13 cellular contexts compared by ENCODE assay signal in the genomic region with DNA sequence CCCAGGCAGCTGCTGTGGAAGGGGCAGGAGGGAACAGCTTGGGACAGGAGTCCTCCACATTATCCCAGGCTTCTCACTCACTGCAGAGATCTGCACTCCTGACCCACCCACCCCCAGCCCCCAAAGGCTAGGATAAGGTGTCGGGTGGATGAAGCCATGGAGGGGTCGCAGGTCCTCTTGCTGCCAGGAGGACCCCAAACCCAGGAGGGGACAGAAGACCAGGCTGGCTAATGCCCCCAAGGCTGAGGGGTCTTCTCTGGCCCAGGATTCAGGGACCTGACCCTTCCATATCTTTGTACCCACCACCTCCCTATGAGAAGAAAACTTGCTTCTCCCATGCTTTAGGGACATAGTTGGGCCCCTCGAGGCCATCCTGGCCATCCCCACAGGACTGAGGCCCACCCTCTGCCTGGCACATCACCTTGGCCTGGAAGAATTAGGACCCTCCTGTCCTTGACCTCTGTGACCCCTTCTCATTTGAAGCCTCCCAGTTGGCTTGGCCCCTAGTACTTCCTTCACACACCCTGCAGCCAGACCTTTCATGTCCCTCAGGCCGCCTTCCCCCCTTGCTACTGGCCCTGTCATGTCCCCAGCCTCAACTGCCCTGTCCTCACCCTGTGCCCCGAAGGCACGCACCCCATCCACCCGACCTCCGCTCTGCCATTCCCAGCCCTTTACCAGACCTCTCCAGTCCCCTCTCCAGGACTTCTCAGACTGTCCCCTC. TPM values are rescaled to one million over a fixed set of nuclear protein-coding genes. Genes with fewer than 3 reads are reported as not detected.
"Had no signal": no experiment of that assay in that cellular context is flagged by ENCODE, and none has a peak within 500 bp of the region (broad histone marks: within the 10 kb centered on the region; RNA-seq: fewer than 3 reads in every experiment).

No MANE protein-coding gene starts in this region.

- ATAC-seq: naive thymus-derived CD4-positive, alpha-beta T cell; T-cell had no signal

- H3K9me3 Mint-ChIP-seq: activated B cell treated with CpG ODN at 0.5 μM for 24 hours; endodermal cell; naive thymus-derived CD4-positive, alpha-beta T cell; T-cell had no signal

- H3K4me1 Mint-ChIP-seq: activated B cell treated with CpG ODN at 0.5 μM for 24 hours had no signal

- H3K36me3 ChIP-seq: tibial artery had no signal

- H3K27ac Mint-ChIP-seq: activated B cell treated with CpG ODN at 0.5 μM for 24 hours; endodermal cell; naive thymus-derived CD4-positive, alpha-beta T cell; T-cell had no signal

- H3K9me3 ChIP-seq: tibial artery had no signal

- H3K4me3 Mint-ChIP-seq: activated B cell treated with CpG ODN at 0.5 μM for 24 hours, endodermal cell, T-cell had no signal

- H3K27ac ChIP-seq: tibial artery had no signal

- DNase-seq: activated B cell treated with CpG ODN at 0.5 μM for 24 hours; activated naive CD4-positive, alpha-beta T cell treated with anti-CD3 and anti-CD28 coated beads, Interleukin-2, amount 50 U/mL, for 16 hours; activated T-cell treated with anti-CD3 and anti-CD28 coated beads, Interleukin-2, amount 50 U/mL, for 1 hour; amniotic stem cell; naive thymus-derived CD4-positive, alpha-beta T cell; T-cell; T1000; tibial artery had no signal

- H3K4me3 ChIP-seq: lung had no signal

RNA-seq across cellular contexts. Expression of a gene that starts 21.6 kb away (rescaled TPM):
- total RNA-seq: dermis microvascular lymphatic vessel endothelial cell, glomerular endothelial cell had no signal

RNA-seq across cellular contexts. Expression of a gene that starts 34.3 kb away (rescaled TPM):
- total RNA-seq: chondrocyte had no signal
